Comparison of ENCODE assay signal across 18 cellular contexts in genomic region chr7:47217570-47218360, GRCh38.
A peak's percentile ranks its signal among the peaks of the same experiment; 100 is the strongest.
DNase-seq lines count a peak whose midpoint lies in the region; ATAC-seq, FAIRE-seq and TF ChIP-seq lines count a peak whose summit lies in the region.
"Had no signal": no experiment of that assay in that cellular context is flagged by ENCODE, and none has a peak within 500 bp of the region (broad histone marks: within the 10 kb centered on the region; RNA-seq: fewer than 3 reads in every experiment).

No MANE protein-coding gene starts in this region.

- FAIRE-seq in GM18507 (lab: Jason Lieb, UNC) = peak; percentile 44
- FAIRE-seq: HepG2, HTR-8/SVneo had no signal

- no peak overlapping the region for H3K9ac ChIP-seq in BLaER1 treated with 17β-estradiol and CSF1 and Interleukin-3, amounts not matched to agents 10 nM and 100 nM
- H3K9ac ChIP-seq: GM23248 had no signal

- ATAC-seq in GM21717 (IDR thresholded peaks at IDR 0.05; ENCODE audit: unreplicated experiment) (no peak), GM18873 (IDR thresholded peaks at IDR 0.05; ENCODE audit: low FRiP score, unreplicated experiment) (no peak)
- ATAC-seq in effector memory CD8-positive, alpha-beta T cell (replicated peaks) = no peak
- ATAC-seq: CD8-positive, alpha-beta T cell; HepG2 had no signal

- H3K36me3 Mint-ChIP-seq in neural crest cell (ENCODE audit: low read depth) = no peaks in the 10 kb centered on the region
- no peaks in the 10 kb centered on the region for H3K36me3 Mint-ChIP-seq in effector memory CD8-positive, alpha-beta T cell (ENCODE audit: insufficient read depth)
- H3K36me3 Mint-ChIP-seq: CD14-positive monocyte; CD8-positive, alpha-beta T cell had no signal

- H3K36me3 ChIP-seq in BLaER1 treated with 17β-estradiol and CSF1 and Interleukin-3, amounts not matched to agents 10 nM and 100 nM = no peaks in the 10 kb centered on the region

- no peak overlapping the region for H3K4me3 ChIP-seq in BLaER1 treated with 17β-estradiol and CSF1 and Interleukin-3, amounts not matched to agents 10 nM and 100 nM
- H3K4me3 ChIP-seq: GM23248 had no signal

- no peaks in the 10 kb centered on the region for H4K20me1 ChIP-seq in BLaER1 treated with 17β-estradiol and CSF1 and Interleukin-3, amounts not matched to agents 10 nM and 100 nM

- H3K27me3 Mint-ChIP-seq in neural crest cell (ENCODE audit: low read depth) = no peaks in the 10 kb centered on the region
- H3K27me3 Mint-ChIP-seq in effector memory CD8-positive, alpha-beta T cell = no peaks in the 10 kb centered on the region
- H3K27me3 Mint-ChIP-seq: B cell had no signal

- H3K9me3 Mint-ChIP-seq in neural crest cell = peaks cover 4% of the 10 kb centered on the region
- no peaks in the 10 kb centered on the region for H3K9me3 Mint-ChIP-seq in effector memory CD8-positive, alpha-beta T cell
- H3K9me3 Mint-ChIP-seq: CD8-positive, alpha-beta T cell had no signal

- peak overlapping the region; percentile 29 for H3K27ac Mint-ChIP-seq in neural crest cell (ENCODE audit: unreplicated experiment)
- H3K27ac Mint-ChIP-seq in effector memory CD8-positive, alpha-beta T cell = no peak overlapping the region
- H3K27ac Mint-ChIP-seq: B cell; CD14-positive monocyte; CD8-positive, alpha-beta T cell had no signal

- H3K4me3 Mint-ChIP-seq in neural crest cell = no peak overlapping the region
- H3K4me3 Mint-ChIP-seq in effector memory CD8-positive, alpha-beta T cell = no peak overlapping the region
- H3K4me3 Mint-ChIP-seq: B cell; CD14-positive monocyte; CD8-positive, alpha-beta T cell had no signal

- no peaks in the 10 kb centered on the region for H3K4me1 Mint-ChIP-seq in neural crest cell
- no peaks in the 10 kb centered on the region for H3K4me1 Mint-ChIP-seq in effector memory CD8-positive, alpha-beta T cell (ENCODE audit: low read depth in 2 of 2)
- H3K4me1 Mint-ChIP-seq: CD14-positive monocyte had no signal

- no peak overlapping the region for H3K27ac ChIP-seq in BLaER1 treated with 17β-estradiol and CSF1 and Interleukin-3, amounts not matched to agents 10 nM and 100 nM
- H3K27ac ChIP-seq: GM23248 had no signal

- no peaks in the 10 kb centered on the region for H3K27me3 ChIP-seq in BLaER1 treated with 17β-estradiol and CSF1 and Interleukin-3, amounts not matched to agents 10 nM and 100 nM

- H3K4me1 ChIP-seq in BLaER1 treated with 17β-estradiol and CSF1 and Interleukin-3, amounts not matched to agents 10 nM and 100 nM = peaks cover 13 to 35% (median 23%) of the 10 kb centered on the region in 10 experiments; a peak in 19 of 20 replicates

- peak overlapping the region; percentile 11 to 64 (median 51); a peak in 20 of 22 replicates for H3K4me2 ChIP-seq in BLaER1 treated with 17β-estradiol and CSF1 and Interleukin-3, amounts not matched to agents 10 nM and 100 nM

- TF ChIP-seq CTCF in neural crest cell (conservative IDR thresholded peaks at IDR 0.05) = no peak

- 0 out of 22 replicates have a peak, but pooled peaks cover 0 to 2% (median 0%) of the 10 kb centered on the region in 11 experiments for H3K9me3 ChIP-seq in BLaER1 treated with 17β-estradiol and CSF1 and Interleukin-3, amounts not matched to agents 10 nM and 100 nM (replicated peaks in 1 of 11)

- DNase-seq in GM18507 (ENCODE audit: extremely low spot score, insufficient read length, low read depth) (no peak), OCI-M1 (lab: John Stamatoyannopoulos, UW) (peak; percentile 52), neural crest cell (ENCODE audit: low read depth, low spot score) (no peak), H4 (ENCODE audit: low spot score) (no peak)
- DNase-seq in effector memory CD8-positive, alpha-beta T cell = no peak
- DNase-seq: ACHN; CD8-positive, alpha-beta T cell; DMS53; GM23248; H7; Karpas-422 had no signal
